Comparison of ENCODE assay signal across 8 cellular contexts in genomic region chr3:31553258-31553657, GRCh38.
"Had no signal": no experiment of that assay in that cellular context is flagged by ENCODE, and none has a peak within 500 bp of the region (broad histone marks: within the 10 kb centered on the region; RNA-seq: fewer than 3 reads in every experiment).

No MANE protein-coding gene starts in this region.

- FAIRE-seq: H1, H54, HepG2 had no signal

- DNase-seq: H9, HCEC 1CT, HFFc6 had no signal

- H3K4me3 ChIP-seq: GM23338 had no signal

- H3K9ac ChIP-seq: KMS-11 had no signal

- H2AFZ ChIP-seq: GM23338 had no signal

- H3K4me2 ChIP-seq: GM23338, KMS-11 had no signal
